In the genomic region with DNA sequence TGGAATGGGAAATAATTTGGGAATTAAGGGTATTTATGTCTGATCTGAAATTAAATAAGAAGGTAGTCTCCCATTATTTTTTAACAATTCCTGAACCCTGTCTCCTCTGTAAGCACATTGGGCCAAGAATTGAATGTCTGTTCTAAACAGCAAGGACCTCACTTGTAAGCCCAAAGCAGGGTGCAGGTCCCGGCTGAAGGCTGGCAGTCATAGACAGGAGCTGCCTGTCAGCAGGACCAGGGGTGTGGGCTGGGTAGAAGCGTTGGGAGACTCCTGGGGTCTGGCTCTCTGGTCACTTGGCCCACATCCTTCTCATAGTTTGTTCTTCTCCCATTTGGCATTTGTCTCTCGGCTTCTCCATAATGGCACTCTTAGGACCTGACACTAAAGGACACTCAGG, we compare ENCODE assay signal across 26 cellular contexts.
A peak's percentile ranks its signal among the peaks of the same experiment; 100 is the strongest.
DNase-seq lines count a peak whose midpoint lies in the region; ATAC-seq and TF ChIP-seq lines count a peak whose summit lies in the region.
"Had no signal": no experiment of that assay in that cellular context is flagged by ENCODE, and none has a peak within 500 bp of the region (broad histone marks: within the 10 kb centered on the region; RNA-seq: fewer than 3 reads in every experiment).

No MANE protein-coding gene starts in this region.

- H4K20me1 ChIP-seq in H9 (ENCODE audit: control insufficient read depth, insufficient read depth, insufficient read length) (no peaks in the 10 kb centered on the region), neural progenitor cell (ENCODE audit: low read depth) (peaks cover 3% of the 10 kb centered on the region)

- H2BK12ac ChIP-seq in H9 (ENCODE audit: insufficient read length, low read depth, low read length) = no peak overlapping the region

- CTCF ChIA-PET in A673 (lab: Charles Lee) = no interaction called here

- H3F3A ChIP-seq in neural progenitor cell (ENCODE audit: low read depth) = no peaks in the 10 kb centered on the region

- H2AFZ ChIP-seq in H9 (ENCODE audit: low read length) = no peak overlapping the region
- no peak overlapping the region for H2AFZ ChIP-seq in neural progenitor cell (replicated peaks)

- H3K4me1 ChIP-seq in H9 (ENCODE audit: insufficient read depth, low read length) (no peaks in the 10 kb centered on the region), heart left ventricle (peaks cover 0 to 34% (median 10%) of the 10 kb centered on the region in 12 donors), neural progenitor cell (peaks cover 6% of the 10 kb centered on the region), A673 (ENCODE audit: insufficient read depth, low read length, poor library complexity, severe bottlenecking) (no peaks in the 10 kb centered on the region)
- H3K4me1 ChIP-seq: sigmoid colon, testis, uterus had no signal

- no peak overlapping the region for H2BK120ac ChIP-seq in H9 (ENCODE audit: low read depth, low read length, poor library complexity, severe bottlenecking)

- H3K36me3 ChIP-seq in heart left ventricle = peaks cover 0 to 58% (median 46%) of the 10 kb centered on the region in 9 donors
- no peaks in the 10 kb centered on the region for H3K36me3 ChIP-seq in neural progenitor cell
- peaks cover 14% of the 10 kb centered on the region for H3K36me3 ChIP-seq in A673 (ENCODE audit: insufficient read depth, low read length, poor library complexity, severe bottlenecking)
- H3K36me3 ChIP-seq: uterus had no signal

- H3K9me3 Mint-ChIP-seq in H9 = no peaks in the 10 kb centered on the region
- H3K9me3 Mint-ChIP-seq in activated naive CD8-positive, alpha-beta T cell treated with anti-CD3 and anti-CD28 coated beads for 36 hours = no peaks in the 10 kb centered on the region
- H3K9me3 Mint-ChIP-seq in neural progenitor cell = no peaks in the 10 kb centered on the region
- H3K9me3 Mint-ChIP-seq: activated CD4-positive, alpha-beta T cell treated with anti-CD3 and anti-CD28 coated beads, Interleukin-2, amount 10 ng/mL, durations not matched to agents 24 days and 14 days; central memory CD8-positive, alpha-beta T cell; neural crest cell; stimulated activated naive B cell treated with anti-CD40 and anti-IgM and Interleukin-4, amounts not matched to agents 10 μg/mL and 1 μg/mL and 100 μg/mL, for 72 hours had no signal

- no peak overlapping the region for H2AK5ac ChIP-seq in H9 (ENCODE audit: insufficient read length, low read length)

- no peaks in the 10 kb centered on the region; the same call in 1 of the 2 replicates for H3K27me3 Mint-ChIP-seq in H9 (ENCODE audit: low read depth)
- H3K27me3 Mint-ChIP-seq in activated naive CD8-positive, alpha-beta T cell treated with anti-CD3 and anti-CD28 coated beads for 36 hours = no peaks in the 10 kb centered on the region
- H3K27me3 Mint-ChIP-seq in neural progenitor cell (ENCODE audit: insufficient read depth, low read depth) = no peaks in the 10 kb centered on the region
- H3K27me3 Mint-ChIP-seq: activated CD4-positive, alpha-beta T cell treated with anti-CD3 and anti-CD28 coated beads, Interleukin-2, amount 10 ng/mL, durations not matched to agents 24 days and 14 days; central memory CD8-positive, alpha-beta T cell; stimulated activated naive B cell treated with anti-CD40 and anti-IgM and Interleukin-4, amounts not matched to agents 10 μg/mL and 1 μg/mL and 100 μg/mL, for 72 hours had no signal

- no peak overlapping the region for H4K91ac ChIP-seq in H9 (ENCODE audit: insufficient read length, low read depth, low read length)

- H3K4me3 ChIP-seq in heart left ventricle (no peak overlapping the region), neural progenitor cell (no peak overlapping the region), A673 (ENCODE audit: low read depth, low read length, poor library complexity, severe bottlenecking) (no peak overlapping the region)
- H3K4me3 ChIP-seq: lung, sigmoid colon, testis, uterus had no signal

- no peak overlapping the region for H3K4me2 ChIP-seq in H9 (ENCODE audit: insufficient read depth, insufficient read length, low read length)
- H3K4me2 ChIP-seq in neural progenitor cell = no peak overlapping the region

- no peak overlapping the region for H3T11ph ChIP-seq in H9 (ENCODE audit: low read length)

- no peak overlapping the region for H2BK5ac ChIP-seq in H9 (ENCODE audit: insufficient read length, low read length)

- H3K9ac ChIP-seq in H9 (ENCODE audit: extremely low read depth, insufficient read length, low read length) = no peak overlapping the region
- no peak overlapping the region for H3K9ac ChIP-seq in neural progenitor cell

- H3K14ac ChIP-seq in H9 (ENCODE audit: insufficient read depth, low read length) = no peak overlapping the region

- H3K4me1 Mint-ChIP-seq in H9 (peaks cover 5 to 21% of the 10 kb centered on the region in 2 experiments), neural progenitor cell (peaks cover 6% of the 10 kb centered on the region)
- peaks cover 17% of the 10 kb centered on the region for H3K4me1 Mint-ChIP-seq in activated naive CD8-positive, alpha-beta T cell treated with anti-CD3 and anti-CD28 coated beads for 36 hours
- H3K4me1 Mint-ChIP-seq: central memory CD8-positive, alpha-beta T cell; neural crest cell had no signal

- H3K4ac ChIP-seq in H9 (ENCODE audit: low read depth, low read length) = no peak overlapping the region

- no peak for TF ChIP-seq POLR2A in heart left ventricle (IDR thresholded peaks at IDR 0.05)

- H4K8ac ChIP-seq in H9 (replicated peaks; ENCODE audit: insufficient read length, low read depth, low read length) = no peak overlapping the region

- H3K4me3 Mint-ChIP-seq in H9 (no peak overlapping the region), neural progenitor cell (no peak overlapping the region)
- H3K4me3 Mint-ChIP-seq in activated naive CD8-positive, alpha-beta T cell treated with anti-CD3 and anti-CD28 coated beads for 36 hours = no peak overlapping the region
- H3K4me3 Mint-ChIP-seq: activated CD4-positive, alpha-beta T cell treated with anti-CD3 and anti-CD28 coated beads, Interleukin-2, amount 10 ng/mL, durations not matched to agents 24 days and 14 days; central memory CD8-positive, alpha-beta T cell; neural crest cell; stimulated activated naive B cell treated with anti-CD40 and anti-IgM and Interleukin-4, amounts not matched to agents 10 μg/mL and 1 μg/mL and 100 μg/mL, for 72 hours had no signal

- H3K23me2 ChIP-seq in H9 (ENCODE audit: insufficient read length, low read depth, low read length, poor library complexity, severe bottlenecking) = no peaks in the 10 kb centered on the region

- no peak overlapping the region for H4K5ac ChIP-seq in H9 (ENCODE audit: insufficient read length, low read depth, low read length)

- H2BK20ac ChIP-seq in H9 (ENCODE audit: low read depth, low read length, poor library complexity, severe bottlenecking) = no peak overlapping the region

- H3K36me3 Mint-ChIP-seq in H9 (ENCODE audit: insufficient read depth in 1 of 3, low read depth in 3 of 3) = peaks cover 15 to 42% (median 22%) of the 10 kb centered on the region in 3 experiments
- H3K36me3 Mint-ChIP-seq in activated naive CD8-positive, alpha-beta T cell treated with anti-CD3 and anti-CD28 coated beads for 36 hours = peaks cover 48% of the 10 kb centered on the region
- peaks cover 9% of the 10 kb centered on the region for H3K36me3 Mint-ChIP-seq in neural progenitor cell

- H3K23ac ChIP-seq in H9 (ENCODE audit: insufficient read length, low read depth, low read length) = no peak overlapping the region

- H3K9me3 ChIP-seq in H9 (ENCODE audit: control insufficient read depth, low read depth, low read length) (no peaks in the 10 kb centered on the region), heart left ventricle (no peaks in the 10 kb centered on the region), neural progenitor cell (ENCODE audit: low read depth) (no peaks in the 10 kb centered on the region), A673 (ENCODE audit: low read depth, low read length, poor library complexity, severe bottlenecking) (no peaks in the 10 kb centered on the region)
- H3K9me3 ChIP-seq: sigmoid colon, testis, uterus had no signal

- intact Hi-C loops in heart left ventricle (cut with DNase I) (no loop called here), A673 (cut with micrococcal nuclease; ENCODE audit: unreplicated experiment) (no loop called here)

- TF ChIP-seq CTCF in H9 (conservative IDR thresholded peaks at IDR 0.05) = no peak
- TF ChIP-seq CTCF in heart left ventricle (IDR thresholded peaks at IDR 0.05) = no peak
- no peak for TF ChIP-seq CTCF in neural progenitor cell (IDR thresholded peaks at IDR 0.05)
- TF ChIP-seq CTCF in A673 (conservative IDR thresholded peaks at IDR 0.05; ENCODE audit: low read depth, low read length) = no peak

- DNase-seq in H9 (no peak), heart left ventricle (no peak), neural progenitor cell (ENCODE audit: low spot score) (no peak), A673 (ENCODE audit: low spot score) (no peak), NCI-H748 (lab: John Stamatoyannopoulos, UW; ENCODE audit: unreplicated experiment) (no peak)
- no peak for DNase-seq in activated naive CD8-positive, alpha-beta T cell treated with anti-CD3 and anti-CD28 coated beads for 36 hours
- no peak for DNase-seq in activated T-cell treated with anti-CD3 and anti-CD28 coated beads, Interleukin-2, amount 50 U/mL, for 48 hours
- DNase-seq: activated CD4-positive, alpha-beta T cell treated with anti-CD3 and anti-CD28 coated beads, Interleukin-2, amount 10 ng/mL, durations not matched to agents 24 days and 14 days; activated T-cell treated with anti-CD3 and anti-CD28 coated beads, Interleukin-2, amount 50 U/mL, for 1 hour; glutamatergic neuron; MV-4-11; NCI-H1436 treated with DMSO at 0.1 percent for 48 hours; sigmoid colon; stimulated activated CD4-positive, alpha-beta T cell treated with anti-CD3 and anti-CD28 coated beads, Interleukin-4, amount 100 ng/mL, for 24 hours; stimulated activated naive B cell treated with anti-CD40 and anti-IgM and Interleukin-4, amounts not matched to agents 10 μg/mL and 1 μg/mL and 100 μg/mL, for 72 hours; testis; uterus had no signal

- no peak overlapping the region for H3K56ac ChIP-seq in H9 (ENCODE audit: insufficient read length, low read depth, low read length)

- H2BK15ac ChIP-seq in H9 (ENCODE audit: low read depth, low read length) = no peak overlapping the region

- H3K27ac Mint-ChIP-seq in H9 = peak overlapping the region; percentile 39 to 47 (median 40); a peak in 5 of 7 replicates
- H3K27ac Mint-ChIP-seq in activated naive CD8-positive, alpha-beta T cell treated with anti-CD3 and anti-CD28 coated beads for 36 hours = peak overlapping the region; percentile 40
- peak overlapping the region; percentile 67 for H3K27ac Mint-ChIP-seq in neural progenitor cell
- H3K27ac Mint-ChIP-seq: activated CD4-positive, alpha-beta T cell treated with anti-CD3 and anti-CD28 coated beads, Interleukin-2, amount 10 ng/mL, durations not matched to agents 24 days and 14 days; stimulated activated naive B cell treated with anti-CD40 and anti-IgM and Interleukin-4, amounts not matched to agents 10 μg/mL and 1 μg/mL and 100 μg/mL, for 72 hours had no signal

- WGBS in H9 (ENCODE audit: extremely low coverage, insufficient read length, low lambda C conversion rate) = no CpG with 5 or more reads among the region's 3 CpGs
- 24 to 60% (median 57%) methylated on average over 3 of the region's 3 CpGs for WGBS in heart left ventricle, 4 donors

- POLR2A ChIA-PET in A673 (lab: Charles Lee; ENCODE audit: low non-redundant PET) = no interaction called here

- H3K18ac ChIP-seq in H9 (ENCODE audit: insufficient read length, low read depth, low read length) = no peak overlapping the region

- BruUV-seq in A673 (replicated peaks; lab: Mats Ljungman, UMichigan) = no TSS peak

- H3K27me3 ChIP-seq in H9 (ENCODE audit: insufficient read depth, low read length) (no peaks in the 10 kb centered on the region), heart left ventricle (no peaks in the 10 kb centered on the region), neural progenitor cell (no peaks in the 10 kb centered on the region), A673 (replicated peaks; ENCODE audit: insufficient read depth, low read depth, low read length, poor library complexity) (no peaks in the 10 kb centered on the region)
- H3K27me3 ChIP-seq: sigmoid colon, testis, uterus had no signal

- no peaks in the 10 kb centered on the region for H3K79me1 ChIP-seq in H9 (ENCODE audit: insufficient read depth, low read depth, low read length, poor library complexity, severe bottlenecking)

- H3K27ac ChIP-seq in H9 (ENCODE audit: insufficient read length, low read depth, low read length) = no peak overlapping the region
- H3K27ac ChIP-seq in heart left ventricle = no peak overlapping the region
- H3K27ac ChIP-seq in neural progenitor cell = no peak overlapping the region
- H3K27ac ChIP-seq in A673 (ENCODE audit: low read depth, low read length, poor library complexity, severe bottlenecking) = no peak overlapping the region
- H3K27ac ChIP-seq: C4-2B, epithelial cell of prostate, HL-60, RWPE1, sigmoid colon, testis, uterus had no signal

- H3K79me2 ChIP-seq in H9 (ENCODE audit: insufficient read depth, low read length) (no peaks in the 10 kb centered on the region), neural progenitor cell (ENCODE audit: low read depth) (no peaks in the 10 kb centered on the region)

- ATAC-seq in heart left ventricle = peak in 3 of 4 donors; percentile 18 to 53 (median 26)
- ATAC-seq in GM21786 (IDR thresholded peaks at IDR 0.05; ENCODE audit: unreplicated experiment) = no peak
- ATAC-seq: SK-N-SH treated with all-trans-retinoic acid at 6 μM for 48 hours; stimulated activated naive B cell treated with anti-CD40 and anti-IgM and Interleukin-4, amounts not matched to agents 10 μg/mL and 1 μg/mL and 100 μg/mL, for 72 hours had no signal
